In the genomic region with DNA sequence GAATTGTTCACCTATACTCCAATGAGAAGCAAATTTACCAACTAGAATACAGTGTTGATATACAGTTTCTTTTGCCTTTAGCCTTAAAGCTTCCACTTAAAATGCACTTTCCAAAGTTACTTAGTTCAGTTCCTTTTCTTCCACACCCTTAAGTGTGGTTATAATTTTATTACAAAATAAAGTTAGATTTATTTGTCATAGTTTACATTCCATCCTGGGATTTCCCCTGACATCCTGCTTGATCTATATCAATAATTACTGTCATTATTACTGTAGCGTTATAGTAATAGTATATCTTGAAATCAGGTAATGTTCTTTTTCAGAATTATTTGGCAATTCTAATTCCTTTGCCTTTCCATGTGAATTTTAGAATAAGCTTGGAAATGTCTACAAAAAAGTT, we compare ENCODE assay signal across 18 cellular contexts. TPM values are rescaled to one million over a fixed set of nuclear protein-coding genes. Genes with fewer than 3 reads are reported as not detected.
DNase-seq lines count a peak whose midpoint lies in the region; ATAC-seq and TF ChIP-seq lines count a peak whose summit lies in the region.
"Had no signal": no experiment of that assay in that cellular context is flagged by ENCODE, and none has a peak within 500 bp of the region (broad histone marks: within the 10 kb centered on the region; RNA-seq: fewer than 3 reads in every experiment).

No MANE protein-coding gene starts in this region.

- CTCF ChIA-PET in SK-N-SH (lab: Yijun Ruan, JAX): no interaction called here
- CTCF ChIA-PET in PC-3 (lab: Charles Lee): no interaction called here

- no peaks in the 10 kb centered on the region for H3K9me3 ChIP-seq in SK-N-SH
- H3K9me3 ChIP-seq in PC-3 (ENCODE audit: low read length): no peaks in the 10 kb centered on the region
- H3K9me3 ChIP-seq: A549, Caco-2 had no signal

- TF ChIP-seq EP300 in SK-N-SH (IDR thresholded peaks at IDR 0.05; ENCODE audit: borderline replicate concordance in 1 of 2, low read depth in 1 of 2, low read length in 1 of 2): no peak

- TF ChIP-seq RAD21 in SK-N-SH (IDR thresholded peaks at IDR 0.05; ENCODE audit: low read length): no peak

- peaks cover 15% of the 10 kb centered on the region for H3K9me3 Mint-ChIP-seq in nephron progenitor cell
- H3K9me3 Mint-ChIP-seq: CD4-positive, alpha-beta T cell; CD8-positive, alpha-beta T cell had no signal

- H3K27me3 ChIP-seq in SK-N-SH (ENCODE audit: insufficient read depth) (no peaks in the 10 kb centered on the region), PC-3 (ENCODE audit: low read length) (no peaks in the 10 kb centered on the region)
- H3K27me3 ChIP-seq: BLaER1 treated with 17β-estradiol and CSF1 and Interleukin-3, amounts not matched to agents 10 nM and 100 nM had no signal

- H3K9ac ChIP-seq in SK-N-SH (no peak overlapping the region), PC-3 (ENCODE audit: low read length) (no peak overlapping the region; the same call in 1 of the 2 replicates)
- H3K9ac ChIP-seq: BLaER1 treated with 17β-estradiol and CSF1 and Interleukin-3, amounts not matched to agents 10 nM and 100 nM had no signal

- H3K4me1 ChIP-seq in SK-N-SH (ENCODE audit: control insufficient read depth in 1 of 2, insufficient read depth in 2 of 2, low read depth in 1 of 2, low read length in 1 of 2): no peaks in the 10 kb centered on the region
- peaks cover 23% of the 10 kb centered on the region for H3K4me1 ChIP-seq in PC-3 (ENCODE audit: insufficient read depth, low read length)
- H3K4me1 ChIP-seq: A549, Caco-2 had no signal

- H3K79me2 ChIP-seq in SK-N-SH (ENCODE audit: insufficient read depth) (no peaks in the 10 kb centered on the region), PC-3 (ENCODE audit: low read length) (no peaks in the 10 kb centered on the region)

- BruUV-seq in PC-3 (replicated peaks; lab: Mats Ljungman, UMichigan): no TSS peak

- H2AFZ ChIP-seq in SK-N-SH (ENCODE audit: low read depth) (no peak overlapping the region), PC-3 (ENCODE audit: low read length) (no peak overlapping the region)

- H3K4me3 ChIP-seq in SK-N-SH (ENCODE audit: low read depth in 2 of 2, low read length in 1 of 2) (no peak overlapping the region), PC-3 (ENCODE audit: low read length) (no peak overlapping the region; the same call in 1 of the 2 replicates)
- H3K4me3 ChIP-seq: A549; BLaER1 treated with 17β-estradiol and CSF1 and Interleukin-3, amounts not matched to agents 10 nM and 100 nM had no signal

- 26% methylated on average over 1 of the region's 1 CpG for WGBS in SK-N-SH (ENCODE audit: low lambda C conversion rate)

- H3K36me3 ChIP-seq in SK-N-SH (replicated peaks in 1 of 2; ENCODE audit: control insufficient read depth in 1 of 2, insufficient read depth in 2 of 2, low read length in 1 of 2): no peaks in the 10 kb centered on the region
- no peaks in the 10 kb centered on the region for H3K36me3 ChIP-seq in PC-3 (ENCODE audit: low read depth, low read length)
- H3K36me3 ChIP-seq: BLaER1 treated with 17β-estradiol and CSF1 and Interleukin-3, amounts not matched to agents 10 nM and 100 nM had no signal

- peaks cover 8% of the 10 kb centered on the region for H3K4me1 Mint-ChIP-seq in nephron progenitor cell

- H3K4me2 ChIP-seq in SK-N-SH: no peak overlapping the region
- H3K4me2 ChIP-seq in PC-3 (ENCODE audit: low read length): peak overlapping the region; percentile 59
- H3K4me2 ChIP-seq: A549; BLaER1 treated with 17β-estradiol and CSF1 and Interleukin-3, amounts not matched to agents 10 nM and 100 nM had no signal

- POLR2A ChIA-PET in SK-N-SH (lab: Yijun Ruan, JAX): interaction anchor here (0.6 kb wide), 1 partner anchor 18 kb away, joined by 4 read pairs; no protein-coding TSS in a partner anchor
- POLR2A ChIA-PET in PC-3 (lab: Charles Lee; ENCODE audit: unreplicated experiment): no interaction called here

- no peaks in the 10 kb centered on the region for H3K27me3 Mint-ChIP-seq in nephron progenitor cell (ENCODE audit: low read depth, poor library complexity)
- H3K27me3 Mint-ChIP-seq: CD4-positive, alpha-beta T cell had no signal

- DNase-seq in SK-N-SH (no peak), PC-3 (peak; percentile 30), nephron progenitor cell (no peak), sciatic nerve (ENCODE audit: low spot score) (no peak)
- DNase-seq: AML-193; Caco-2; Calu3; CD4-positive, alpha-beta T cell; CD8-positive, alpha-beta T cell; DMS79 treated with DMSO at 0.1 percent for 48 hours; GF-D8 had no signal

- TF ChIP-seq CTCF in SK-N-SH (IDR thresholded peaks at IDR 0.05) (no peak), PC-3 (conservative IDR thresholded peaks at IDR 0.05; ENCODE audit: low read depth, low read length) (no peak), nephron progenitor cell (IDR thresholded peaks at IDR 0.05) (no peak)

- H3F3A ChIP-seq in SK-N-SH (replicated peaks; ENCODE audit: insufficient read depth) (no peaks in the 10 kb centered on the region), PC-3 (ENCODE audit: low read length, unreplicated experiment) (no peaks in the 10 kb centered on the region)

- intact Hi-C loops in PC-3 (cut with micrococcal nuclease): no loop called here
- intact Hi-C loops in sciatic nerve (cut with DNase I): no loop called here

- H4K20me1 ChIP-seq in SK-N-SH (ENCODE audit: insufficient read depth) (no peaks in the 10 kb centered on the region), PC-3 (ENCODE audit: low read length) (no peaks in the 10 kb centered on the region)
- H4K20me1 ChIP-seq: BLaER1 treated with 17β-estradiol and CSF1 and Interleukin-3, amounts not matched to agents 10 nM and 100 nM had no signal

- ATAC-seq in SK-N-SH treated with all-trans-retinoic acid at 6 μM for 48 hours (no peak), PC-3 (peak; percentile 55), sciatic nerve (no peak)
- ATAC-seq: A549; CD8-positive, alpha-beta T cell had no signal

- H3K36me3 Mint-ChIP-seq in nephron progenitor cell (ENCODE audit: low read depth): peaks cover 3% of the 10 kb centered on the region
- H3K36me3 Mint-ChIP-seq: CD8-positive, alpha-beta T cell had no signal

- peak overlapping the region; percentile 74 for H3K27ac Mint-ChIP-seq in nephron progenitor cell
- H3K27ac Mint-ChIP-seq: B cell; CD4-positive, alpha-beta T cell; CD8-positive, alpha-beta T cell had no signal

- H3K4me3 Mint-ChIP-seq in nephron progenitor cell: no peak overlapping the region
- H3K4me3 Mint-ChIP-seq: B cell; CD4-positive, alpha-beta T cell; CD8-positive, alpha-beta T cell had no signal

- H3K27ac ChIP-seq in SK-N-SH (ENCODE audit: low read depth in 2 of 2, low read length in 1 of 2): no peak overlapping the region
- H3K27ac ChIP-seq in PC-3 (ENCODE audit: low read length): peak overlapping the region; percentile 45
- H3K27ac ChIP-seq: 22Rv1; A549; BLaER1 treated with 17β-estradiol and CSF1 and Interleukin-3, amounts not matched to agents 10 nM and 100 nM; C4-2B had no signal

- H3K9me2 ChIP-seq in SK-N-SH (no peaks in the 10 kb centered on the region), PC-3 (replicated peaks; ENCODE audit: low read length) (no peaks in the 10 kb centered on the region)

TF ChIP-seq in SK-N-SH treated with all-trans-retinoic acid at 6 μM for 48 hours, 23 proteins besides CTCF, POLR2A, EP300 and RAD21:
- TF ChIP-seq ISL1 (CRISPR knock-in tag; IDR thresholded peaks at IDR 0.05) (peak; percentile 86), CSDC2 (CRISPR knock-in tag; IDR thresholded peaks at IDR 0.05) (no peak), RARB (CRISPR knock-in tag; IDR thresholded peaks at IDR 0.05) (no peak), ZFP30 (CRISPR knock-in tag; IDR thresholded peaks at IDR 0.05) (no peak)
- TF ChIP-seq, protein P1, sequence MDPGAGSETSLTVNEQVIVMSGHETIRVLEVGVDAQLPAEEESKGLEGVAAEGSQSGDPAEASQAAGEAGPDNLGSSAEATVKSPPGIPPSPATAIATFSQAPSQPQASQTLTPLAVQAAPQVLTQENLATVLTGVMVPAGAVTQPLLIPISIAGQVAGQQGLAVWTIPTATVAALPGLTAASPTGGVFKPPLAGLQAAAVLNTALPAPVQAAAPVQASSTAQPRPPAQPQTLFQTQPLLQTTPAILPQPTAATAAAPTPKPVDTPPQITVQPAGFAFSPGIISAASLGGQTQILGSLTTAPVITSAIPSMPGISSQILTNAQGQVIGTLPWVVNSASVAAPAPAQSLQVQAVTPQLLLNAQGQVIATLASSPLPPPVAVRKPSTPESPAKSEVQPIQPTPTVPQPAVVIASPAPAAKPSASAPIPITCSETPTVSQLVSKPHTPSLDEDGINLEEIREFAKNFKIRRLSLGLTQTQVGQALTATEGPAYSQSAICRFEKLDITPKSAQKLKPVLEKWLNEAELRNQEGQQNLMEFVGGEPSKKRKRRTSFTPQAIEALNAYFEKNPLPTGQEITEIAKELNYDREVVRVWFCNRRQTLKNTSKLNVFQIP (CRISPR knock-in tag; IDR thresholded peaks at IDR 0.05; ENCODE audit: borderline replicate concordance, low read depth): no peak
TF ChIP-seq in SK-N-SH treated with all-trans-retinoic acid at 6 μM for 48 hours: peak in this region for 1.

TF ChIP-seq in SK-N-SH, 30 proteins besides CTCF, POLR2A, EP300 and RAD21:
- TF ChIP-seq SMC3 (IDR thresholded peaks at IDR 0.05; ENCODE audit: low read depth, low read length): no peak
- TF ChIP-seq MEF2A (IDR thresholded peaks at IDR 0.05; ENCODE audit: borderline replicate concordance, low read depth): no peak
- TF ChIP-seq MXI1 (IDR thresholded peaks at IDR 0.05; ENCODE audit: low read depth, low read length): no peak

RNA-seq across cellular contexts. Expression of gene MEST, which starts 23.3 kb away (rescaled TPM):
- 36.7 and 49.9 TPM in 2 replicates for polyA plus RNA-seq in SK-N-SH (2012; rRNA removed)
- 49.1 and 63.8 TPM in 2 replicates for polyA plus RNA-seq in SK-N-SH (2012; cell fraction: cytosol; rRNA removed)
- 26.3 and 29.5 TPM in 2 replicates for polyA plus RNA-seq in SK-N-SH (2012; cell fraction: nucleus; rRNA removed)
- total RNA-seq in PC-3 (2014; rRNA removed) (21.1 and 25.2 TPM in 2 replicates), sciatic nerve (72.0 TPM)
- total RNA-seq: A172 had no signal

RNA-seq across cellular contexts. Expression of gene CEP41, which starts 27.8 kb away (rescaled TPM):
- polyA plus RNA-seq in SK-N-SH (2012; rRNA removed): 20.9 and 25.8 TPM in 2 replicates
- polyA plus RNA-seq in SK-N-SH (2012; cell fraction: cytosol; rRNA removed): 20.9 and 23.3 TPM in 2 replicates
- 23.1 and 25.8 TPM in 2 replicates for polyA plus RNA-seq in SK-N-SH (2012; cell fraction: nucleus; rRNA removed)
- total RNA-seq in PC-3 (2014; rRNA removed): 10.4 and 10.7 TPM in 2 replicates
- total RNA-seq in sciatic nerve: 11.0 TPM
